In genomic region chr6:116327803-116328527, GRCh38 we compare ENCODE assay signal across 14 cellular contexts. TPM values are rescaled to one million over a fixed set of nuclear protein-coding genes. Genes with fewer than 3 reads are reported as not detected.
DNase-seq lines count a peak whose midpoint lies in the region; ATAC-seq and TF ChIP-seq lines count a peak whose summit lies in the region.
"Had no signal": no experiment of that assay in that cellular context is flagged by ENCODE, and none has a peak within 500 bp of the region (broad histone marks: within the 10 kb centered on the region; RNA-seq: fewer than 3 reads in every experiment).

No MANE protein-coding gene starts in this region.

- H3K4me1 ChIP-seq in right atrium auricular region (peaks cover 0 to 38% of the 10 kb centered on the region in 2 donors), urinary bladder (ENCODE audit: insufficient read depth) (no peaks in the 10 kb centered on the region)

- WGBS in urinary bladder, result 66% methylated on average over 6 of the region's 6 CpGs

- peaks cover 2% of the 10 kb centered on the region for H3K27me3 Mint-ChIP-seq in nephron progenitor cell (ENCODE audit: low read depth, poor library complexity)
- H3K27me3 Mint-ChIP-seq: activated naive CD8-positive, alpha-beta T cell treated with anti-CD3 and anti-CD28 coated beads, Interleukin-2, amount 50 U/mL, for 24 hours had no signal

- DNase-seq in right atrium auricular region (ENCODE audit: low spot score), result no peak
- no peak for DNase-seq in Right ventricle myocardium superior
- DNase-seq in fibroblast of villous mesenchyme (ENCODE audit: low read depth), result peak; percentile 36
- DNase-seq in nephron progenitor cell, result no peak
- DNase-seq in ureter (ENCODE audit: low spot score), result no peak
- DNase-seq in NCI-H2171 (lab: John Stamatoyannopoulos, UW), result no peak
- DNase-seq: activated CD4-positive, alpha-beta T cell treated with anti-CD3 and anti-CD28 coated beads for 48 hours; activated naive CD8-positive, alpha-beta T cell treated with anti-CD3 and anti-CD28 coated beads, Interleukin-2, amount 50 U/mL, for 24 hours; GDM1; islet precursor cell; uterus had no signal

- H3K27ac ChIP-seq in right atrium auricular region (peak overlapping the region; percentile 41 to 61), urinary bladder (ENCODE audit: low read depth) (peak overlapping the region; percentile 38)
- H3K27ac ChIP-seq: uterus had no signal

- H3K9me3 ChIP-seq in right atrium auricular region, result no peaks in the 10 kb centered on the region
- H3K9me3 ChIP-seq: uterus had no signal

- H3K27me3 ChIP-seq in right atrium auricular region, result no peaks in the 10 kb centered on the region
- H3K27me3 ChIP-seq: uterus had no signal

- intact Hi-C loops in Right ventricle myocardium superior (cut with DNase I), result no loop called here

- peak overlapping the region; percentile 94 for H3K27ac Mint-ChIP-seq in nephron progenitor cell
- H3K27ac Mint-ChIP-seq: activated naive CD8-positive, alpha-beta T cell treated with anti-CD3 and anti-CD28 coated beads, Interleukin-2, amount 50 U/mL, for 24 hours; T-helper 2 cell treated with Interferon-gamma antibody and Interleukin-4, amounts not matched to agents 5 μg/mL and 100 μg/mL, for 36 hours had no signal

- H3K4me3 Mint-ChIP-seq in nephron progenitor cell, result no peak overlapping the region
- H3K4me3 Mint-ChIP-seq: activated naive CD8-positive, alpha-beta T cell treated with anti-CD3 and anti-CD28 coated beads, Interleukin-2, amount 50 U/mL, for 24 hours; T-helper 2 cell treated with Interferon-gamma antibody and Interleukin-4, amounts not matched to agents 5 μg/mL and 100 μg/mL, for 36 hours had no signal

- H3K4me3 ChIP-seq in right atrium auricular region, result no peak overlapping the region
- H3K4me3 ChIP-seq in fibroblast of villous mesenchyme (ENCODE audit: low read depth, low read length), result no peak overlapping the region
- no peak overlapping the region for H3K4me3 ChIP-seq in urinary bladder (ENCODE audit: low read depth, low read length)
- H3K4me3 ChIP-seq: uterus had no signal

- no peaks in the 10 kb centered on the region for H3K9me3 Mint-ChIP-seq in nephron progenitor cell
- H3K9me3 Mint-ChIP-seq: activated naive CD8-positive, alpha-beta T cell treated with anti-CD3 and anti-CD28 coated beads, Interleukin-2, amount 50 U/mL, for 24 hours; T-helper 2 cell treated with Interferon-gamma antibody and Interleukin-4, amounts not matched to agents 5 μg/mL and 100 μg/mL, for 36 hours had no signal

- no peak for TF ChIP-seq CTCF in right atrium auricular region (IDR thresholded peaks at IDR 0.05)
- no peak for TF ChIP-seq CTCF in fibroblast of villous mesenchyme (IDR thresholded peaks at IDR 0.05; ENCODE audit: insufficient read depth, low read depth, low read length)
- no peak for TF ChIP-seq CTCF in nephron progenitor cell (IDR thresholded peaks at IDR 0.05)

- H3K4me1 Mint-ChIP-seq in nephron progenitor cell, result peaks cover 19% of the 10 kb centered on the region
- H3K4me1 Mint-ChIP-seq: activated naive CD8-positive, alpha-beta T cell treated with anti-CD3 and anti-CD28 coated beads, Interleukin-2, amount 50 U/mL, for 24 hours had no signal

- H3K36me3 ChIP-seq in right atrium auricular region, result no peaks in the 10 kb centered on the region
- H3K36me3 ChIP-seq in urinary bladder (ENCODE audit: insufficient read depth), result no peaks in the 10 kb centered on the region
- H3K36me3 ChIP-seq: uterus had no signal

- ATAC-seq in Right ventricle myocardium superior (ENCODE audit: poor library complexity) (no peak), SK-N-SH treated with all-trans-retinoic acid at 6 μM for 48 hours (no peak)
- ATAC-seq: activated naive CD8-positive, alpha-beta T cell treated with anti-CD3 and anti-CD28 coated beads, Interleukin-2, amount 50 U/mL, for 24 hours had no signal

- peaks cover 7% of the 10 kb centered on the region for H3K36me3 Mint-ChIP-seq in nephron progenitor cell (ENCODE audit: low read depth)

TF ChIP-seq in SK-N-SH treated with all-trans-retinoic acid at 6 μM for 48 hours, 23 proteins besides CTCF, POLR2A, EP300 and RAD21:
- TF ChIP-seq TOX (CRISPR knock-in tag; IDR thresholded peaks at IDR 0.05; ENCODE audit: borderline replicate concordance) (no peak), CSDC2 (CRISPR knock-in tag; IDR thresholded peaks at IDR 0.05) (no peak)

RNA-seq across cellular contexts. Expression of gene DSE, which starts 42.8 kb away (rescaled TPM):
- total RNA-seq in right atrium auricular region (10 to 100 TPM; 19.4 to 31.7 TPM), Right ventricle myocardium superior (10.2 TPM), fibroblast of villous mesenchyme (93.3 and 111 TPM in 2 replicates), urinary bladder (76.5 TPM), ureter (43.9 TPM)
- 18.4 TPM for polyA plus RNA-seq in urinary bladder

RNA-seq across cellular contexts. Expression of gene TSPYL1, which starts 48.2 kb away (rescaled TPM):
- total RNA-seq in right atrium auricular region (10 to 100 TPM; 79.3 to 87.5 TPM), Right ventricle myocardium superior (70.3 TPM), fibroblast of villous mesenchyme (76.3 and 114 TPM in 2 replicates), urinary bladder (66.7 TPM), ureter (118 TPM)
- 56.0 TPM for polyA plus RNA-seq in urinary bladder
